8 cellular contexts compared by ENCODE assay signal in the genomic region with DNA sequence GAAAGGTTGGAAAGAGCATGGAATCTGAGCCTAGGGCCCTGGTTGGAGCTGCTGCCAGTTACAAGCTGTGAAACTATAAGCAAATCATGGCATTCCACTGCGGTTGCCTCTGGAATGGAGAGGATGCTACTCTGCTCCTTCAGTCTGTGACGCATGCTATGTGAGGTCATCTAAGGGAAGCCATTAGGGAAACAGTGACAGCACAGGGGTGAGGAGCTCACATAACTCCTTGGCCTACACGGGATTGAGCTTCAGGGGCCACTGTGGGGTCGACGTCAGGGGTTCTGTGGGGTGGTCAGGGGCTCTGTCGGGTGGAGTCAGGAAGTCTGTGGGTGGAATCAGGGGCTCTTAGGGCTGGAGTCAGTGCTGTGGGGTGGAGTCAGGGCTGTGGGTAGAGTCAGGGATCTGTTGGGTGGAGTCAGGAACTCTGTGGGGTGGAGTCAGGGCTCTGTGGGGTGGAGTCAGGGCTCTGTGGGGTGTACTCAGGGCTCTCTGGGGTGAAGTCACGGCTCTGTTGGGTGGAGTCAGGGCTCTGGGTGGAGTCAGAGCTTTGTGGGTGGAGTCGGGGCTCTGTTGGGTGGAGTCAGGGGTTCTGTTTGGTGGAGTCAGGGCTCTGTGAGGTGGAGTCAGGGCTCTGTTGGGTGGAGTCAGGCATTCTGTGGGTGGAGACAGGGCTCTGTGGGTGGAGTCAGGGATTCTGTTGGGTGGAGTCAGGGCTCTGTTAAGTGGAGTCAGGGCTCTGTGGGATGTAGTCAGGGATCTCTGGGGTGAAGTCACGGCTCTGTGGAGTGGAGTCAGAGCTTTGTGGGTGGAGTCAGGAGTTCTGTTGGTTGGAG. TPM values are rescaled to one million over a fixed set of nuclear protein-coding genes. Genes with fewer than 3 reads are reported as not detected.
DNase-seq lines count a peak whose midpoint lies in the region; ATAC-seq and TF ChIP-seq lines count a peak whose summit lies in the region.

No MANE protein-coding gene starts in this region.

- no peak for TF ChIP-seq CTCF in vagina (IDR thresholded peaks at IDR 0.05)

- H3K27me3 Mint-ChIP-seq in T-helper 17 cell: peaks cover 40% of the 10 kb centered on the region

- ATAC-seq in HG03103 (IDR thresholded peaks at IDR 0.05; ENCODE audit: low read depth, unreplicated experiment): peak; percentile 77
- ATAC-seq in T-helper 17 cell: peak; percentile 73
- ATAC-seq in GM19452 (IDR thresholded peaks at IDR 0.05; ENCODE audit: unreplicated experiment): no peak
- ATAC-seq in GM19324 (IDR thresholded peaks at IDR 0.05; ENCODE audit: low FRiP score, unreplicated experiment): no peak

- H3K4me3 Mint-ChIP-seq in T-helper 17 cell: no peak overlapping the region

- no peaks in the 10 kb centered on the region for H3K9me3 ChIP-seq in T-helper 17 cell (ENCODE audit: control insufficient read depth, low read length, poor library complexity, severe bottlenecking)
- H3K9me3 ChIP-seq in duodenal mucosa (ENCODE audit: control insufficient read depth in 1 of 2, low read length in 2 of 2): no peaks in the 10 kb centered on the region
- no peaks in the 10 kb centered on the region for H3K9me3 ChIP-seq in vagina

- peaks cover 4 to 10% of the 10 kb centered on the region in 2 donors for H3K4me1 ChIP-seq in duodenal mucosa (ENCODE audit: control insufficient read depth in 1 of 2, insufficient read depth in 2 of 2, low read length in 2 of 2)
- peaks cover 60% of the 10 kb centered on the region for H3K4me1 ChIP-seq in vagina

- H3K27me3 ChIP-seq in duodenal mucosa (ENCODE audit: control insufficient read depth in 1 of 2, insufficient read depth in 2 of 2, low read length in 2 of 2): peaks cover 0 to 4% of the 10 kb centered on the region in 2 donors
- no peaks in the 10 kb centered on the region for H3K27me3 ChIP-seq in vagina

- DNase-seq in GM04503 (ENCODE audit: low read depth) (peak; percentile 88), T-helper 17 cell (no peak), mucosa of gallbladder (ENCODE audit: low spot score) (peak; percentile 67), vagina (ENCODE audit: extremely low spot score in 2 of 2) (peak; percentile 89 to 93)

- no peak for TF ChIP-seq POLR2A in vagina (IDR thresholded peaks at IDR 0.05)

- H3K27ac Mint-ChIP-seq in T-helper 17 cell: no peak overlapping the region

- intact Hi-C loops in vagina (cut with DNase I): no loop called here

- H3K4me3 ChIP-seq in duodenal mucosa (ENCODE audit: low read depth in 1 of 2, low read length in 2 of 2) (no peak overlapping the region), vagina (no peak overlapping the region)

- no peak overlapping the region for H3K9ac ChIP-seq in duodenal mucosa (ENCODE audit: low read depth in 1 of 2, low read length in 2 of 2)

- peak overlapping the region; percentile 65 for H3K27ac ChIP-seq in duodenal mucosa (ENCODE audit: low read depth, low read length)
- peak overlapping the region; percentile 88 for H3K27ac ChIP-seq in vagina

- H3K36me3 ChIP-seq in duodenal mucosa (ENCODE audit: control insufficient read depth in 1 of 2, insufficient read depth in 2 of 2, low read length in 2 of 2): no peaks in the 10 kb centered on the region
- H3K36me3 ChIP-seq in vagina: no peaks in the 10 kb centered on the region

- H3K4me1 Mint-ChIP-seq in T-helper 17 cell: peaks cover 3% of the 10 kb centered on the region

- peaks cover 3% of the 10 kb centered on the region for H3K36me3 Mint-ChIP-seq in T-helper 17 cell (ENCODE audit: low read depth)

RNA-seq across cellular contexts. Expression of a gene that starts 35.8 kb away (rescaled TPM):
- total RNA-seq in T-helper 17 cell (not detected), mucosa of gallbladder (1.7 TPM), vagina (46.4 TPM)

Comparison
In these comparisons a context has a peak if more than half of its experiments do, and no peak if none do; other contexts are left out.
1. DNase-seq: peak in GM04503 (single experiment), mucosa of gallbladder (single experiment) and vagina (2 of 2); none in T-helper 17 cell (0 of 3).
2. ATAC-seq: peak in HG03103 (single experiment) and T-helper 17 cell (single experiment); none in GM19452 (single experiment) and GM19324 (single experiment).
3. RNA of a gene that starts 35.8 kb away (total RNA-seq): 46.4 TPM in vagina (single experiment); 1.7 TPM in mucosa of gallbladder (single experiment) and not detected in T-helper 17 cell; every median in the first group is over 10 times any median in the second.